Comparison of ENCODE assay signal across 16 cellular contexts in the genomic region with DNA sequence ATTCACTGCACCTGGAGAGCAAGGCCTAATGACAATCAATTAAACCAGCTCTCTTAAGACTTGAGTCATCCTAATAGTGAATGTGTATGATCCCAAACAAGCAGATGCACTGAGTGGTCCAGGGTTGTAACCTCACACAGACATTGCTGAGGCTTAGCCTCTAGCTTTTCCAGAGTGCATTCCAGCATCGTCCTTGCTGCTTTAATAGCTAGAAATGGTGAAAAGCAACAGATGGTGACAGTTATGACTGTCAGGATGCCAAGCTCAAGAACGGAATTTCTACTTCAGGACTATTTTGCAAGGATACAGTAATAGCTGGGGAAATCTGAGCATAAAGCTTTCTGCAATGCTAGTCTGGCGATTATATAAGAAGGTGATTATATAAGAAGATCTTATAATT. TPM values are rescaled to one million over a fixed set of nuclear protein-coding genes. Genes with fewer than 3 reads are reported as not detected.
DNase-seq lines count a peak whose midpoint lies in the region; TF ChIP-seq lines count a peak whose summit lies in the region.
"Had no signal": no experiment of that assay in that cellular context is flagged by ENCODE, and none has a peak within 500 bp of the region (broad histone marks: within the 10 kb centered on the region; RNA-seq: fewer than 3 reads in every experiment).

No MANE protein-coding gene starts in this region.

- in situ Hi-C loops in GM23248 (cut with MboI): no loop called here

- TF ChIP-seq CTCF in foreskin fibroblast (IDR thresholded peaks at IDR 0.05; ENCODE audit: low read depth, low read length): no peak
- no peak for TF ChIP-seq CTCF in GM10248 (IDR thresholded peaks at IDR 0.05; ENCODE audit: control extremely low read depth, extremely low read depth, low read depth, missing control alignments)
- TF ChIP-seq CTCF in coronary artery (IDR thresholded peaks at IDR 0.05): no peak

- H3K4me3 ChIP-seq in GM23248 (no peak overlapping the region), foreskin fibroblast (ENCODE audit: low read depth in 1 of 2, low read length in 2 of 2) (no peak overlapping the region), coronary artery (no peak overlapping the region)
- H3K4me3 ChIP-seq: K562, SK-N-MC had no signal

- no peak overlapping the region for H2AFZ ChIP-seq in GM23248

- H3K9me2 ChIP-seq in GM23248 (ENCODE audit: insufficient read depth): no peaks in the 10 kb centered on the region

- POLR2A ChIA-PET in GM10248 (lab: Yijun Ruan, JAX): no interaction called here

- H4K20me1 ChIP-seq in GM23248 (ENCODE audit: insufficient read depth): no peaks in the 10 kb centered on the region

- no peaks in the 10 kb centered on the region for H3F3A ChIP-seq in GM23248 (ENCODE audit: insufficient read depth)

- H3K27ac ChIP-seq in GM23248 (no peak overlapping the region), coronary artery (no peak overlapping the region)
- H3K27ac ChIP-seq: SK-N-MC had no signal

- H3K27me3 ChIP-seq in GM23248 (replicated peaks; ENCODE audit: insufficient read depth): peaks cover 4% of the 10 kb centered on the region; the same call in 1 of the 2 replicates

- WGBS in GM23248 (ENCODE audit: low coverage in 1 of 2, low lambda C conversion rate in 2 of 2, missing lambda C conversion rate in 2 of 2), 2 experiments: 12 to 18% methylated on average over 3 of the region's 3 CpGs

- CTCF ChIA-PET in GM10248 (lab: Yijun Ruan, JAX): interaction anchor here (0.6 to 2.0 kb wide), 2 partner anchors 10 to 54 kb away, joined by 3 to 6 read pairs; no protein-coding TSS in a partner anchor

- H3K36me3 ChIP-seq in GM23248 (ENCODE audit: low read depth): no peaks in the 10 kb centered on the region

- no peak overlapping the region for H3K9ac ChIP-seq in GM23248

- no peaks in the 10 kb centered on the region for H3K9me3 ChIP-seq in GM23248 (ENCODE audit: low read depth)

- H3K4me2 ChIP-seq in GM23248 (ENCODE audit: unreplicated experiment): no peak overlapping the region

- no peaks in the 10 kb centered on the region for H3K4me1 ChIP-seq in GM23248 (ENCODE audit: insufficient read depth)

- peak; percentile 8 for DNase-seq in AG20443 (ENCODE audit: low spot score)
- peak; percentile 4 for DNase-seq in GM23248
- peak; percentile 80 for DNase-seq in cerebellum (ENCODE audit: low spot score)
- DNase-seq in foreskin fibroblast: peak; percentile 16 to 67
- DNase-seq in GM10248 (ENCODE audit: extremely low spot score): no peak
- no peak for DNase-seq in coronary artery (ENCODE audit: low spot score)
- DNase-seq in stimulated activated CD4-positive, alpha-beta T cell treated with anti-CD3 and anti-CD28 coated beads, Interleukin-2, amount 100 ng/mL, for 24 hours: no peak
- DNase-seq in SHP77 (lab: John Stamatoyannopoulos, UW): no peak
- DNase-seq: AML-193, MV-4-11, NCI-H1417 treated with DMSO at 0.1 percent for 48 hours, NCI-H2029, NCI-H2171 had no signal

- H3K79me2 ChIP-seq in GM23248 (ENCODE audit: insufficient read depth): no peaks in the 10 kb centered on the region

RNA-seq across cellular contexts. Expression of a gene that starts 34.6 kb away (rescaled TPM):
- 0.25 and 1.2 TPM in 2 replicates for total RNA-seq in GM23248 (2014; rRNA removed; shearing (Covaris generic))
- polyA plus RNA-seq in GM23248 (2016; fragmentation: Nextera tagmentation; extraction: Ambion mirVana): 1.1 and 1.6 TPM in 2 replicates
- 8.1 TPM for total RNA-seq in cerebellum
- total RNA-seq: A673 had no signal

Comparison
In these comparisons a context has a peak if more than half of its experiments do, and no peak if none do; other contexts are left out.
1. DNase-seq: peak in AG20443 (single experiment), GM23248 (single experiment), cerebellum (single experiment) and foreskin fibroblast (2 of 2); none in GM10248 (single experiment), coronary artery (single experiment), stimulated activated CD4-positive, alpha-beta T cell treated with anti-CD3 and anti-CD28 coated beads, Interleukin-2, amount 100 ng/mL, for 24 hours (0 of 2) and SHP77 (0 of 2).